Comparison of ENCODE assay signal across 18 cellular contexts in the genomic region with DNA sequence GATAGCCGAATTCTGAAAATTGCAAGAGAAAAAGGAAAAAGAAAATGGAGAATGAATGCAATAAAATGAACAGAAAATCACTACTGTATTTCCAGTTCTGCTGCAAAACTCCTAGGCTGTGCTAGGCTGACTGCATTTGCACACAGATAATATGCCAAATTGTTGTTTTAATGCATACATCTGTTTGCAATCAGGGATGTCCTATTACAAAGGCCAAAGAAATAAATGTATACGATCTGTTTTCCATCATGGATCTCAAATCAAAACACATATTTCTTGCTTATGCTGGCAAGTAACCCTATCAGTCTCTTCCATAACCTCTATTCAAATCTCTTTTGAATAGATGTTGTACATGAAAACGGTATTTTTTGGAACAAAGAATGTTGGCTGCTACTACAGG.
"Had no signal": no experiment of that assay in that cellular context is flagged by ENCODE, and none has a peak within 500 bp of the region (broad histone marks: within the 10 kb centered on the region; RNA-seq: fewer than 3 reads in every experiment).

No MANE protein-coding gene starts in this region.

- H3K27ac Mint-ChIP-seq: dendritic cell treated with granulocyte-macrophage colony-stimulating factor and Interleukin-4, amounts not matched to agents 40 ng/mL and 50 ng/mL, for 4 days; T-helper 2 cell treated with Interferon-gamma antibody and Interleukin-4, amounts not matched to agents 5 μg/mL and 100 μg/mL, for 36 hours had no signal

- H3K4me3 ChIP-seq: adrenal gland, gastrocnemius medialis, heart right ventricle, left ventricle myocardium inferior, right atrium auricular region, skin epidermis, transverse colon had no signal

- ATAC-seq: activated T-cell treated with anti-CD3 and anti-CD28 coated beads, Interleukin-2, amount 50 U/mL, for 72 hours; gastrocnemius medialis; heart right ventricle had no signal

- H3K9me3 Mint-ChIP-seq: activated T-cell treated with anti-CD3 and anti-CD28 coated beads, Interleukin-2, amount 50 U/mL, for 72 hours; dendritic cell treated with granulocyte-macrophage colony-stimulating factor and Interleukin-4, amounts not matched to agents 40 ng/mL and 50 ng/mL, for 4 days; memory B cell; T-helper 2 cell treated with Interferon-gamma antibody and Interleukin-4, amounts not matched to agents 5 μg/mL and 100 μg/mL, for 36 hours had no signal

- DNase-seq: activated CD4-positive, alpha-beta T cell treated with anti-CD3 and anti-CD28 coated beads, Interleukin-2, amount 50 U/mL, for 48 hours; activated CD4-positive, CD25-positive, alpha-beta regulatory T cell treated with anti-CD3 and anti-CD28 coated beads, Interleukin-2, amount 50 U/mL, for 72 hours; activated gamma-delta T cell treated with Interleukin-2 at 50 U/mL for 16 hours; activated T-cell treated with anti-CD3 and anti-CD28 coated beads, Interleukin-2, amount 50 U/mL, for 72 hours; adrenal gland; caudate nucleus; erythroblast; gastrocnemius medialis; heart right ventricle; left ventricle myocardium inferior; posterior cingulate gyrus; substantia nigra; transverse colon had no signal

- H3K27me3 Mint-ChIP-seq: dendritic cell treated with granulocyte-macrophage colony-stimulating factor and Interleukin-4, amounts not matched to agents 40 ng/mL and 50 ng/mL, for 4 days; memory B cell had no signal

- H3K27me3 ChIP-seq: adrenal gland, gastrocnemius medialis, heart right ventricle, right atrium auricular region, transverse colon had no signal

- H3K4me3 Mint-ChIP-seq: activated T-cell treated with anti-CD3 and anti-CD28 coated beads, Interleukin-2, amount 50 U/mL, for 72 hours; dendritic cell treated with granulocyte-macrophage colony-stimulating factor and Interleukin-4, amounts not matched to agents 40 ng/mL and 50 ng/mL, for 4 days; memory B cell; T-helper 2 cell treated with Interferon-gamma antibody and Interleukin-4, amounts not matched to agents 5 μg/mL and 100 μg/mL, for 36 hours had no signal

- H3K27ac ChIP-seq: adrenal gland, gastrocnemius medialis, right atrium auricular region, skin epidermis, transverse colon had no signal

- H3K9me3 ChIP-seq: adrenal gland, gastrocnemius medialis, heart right ventricle, left ventricle myocardium inferior, right atrium auricular region, transverse colon had no signal
